1 cellular context compared by ENCODE assay signal in the genomic region with DNA sequence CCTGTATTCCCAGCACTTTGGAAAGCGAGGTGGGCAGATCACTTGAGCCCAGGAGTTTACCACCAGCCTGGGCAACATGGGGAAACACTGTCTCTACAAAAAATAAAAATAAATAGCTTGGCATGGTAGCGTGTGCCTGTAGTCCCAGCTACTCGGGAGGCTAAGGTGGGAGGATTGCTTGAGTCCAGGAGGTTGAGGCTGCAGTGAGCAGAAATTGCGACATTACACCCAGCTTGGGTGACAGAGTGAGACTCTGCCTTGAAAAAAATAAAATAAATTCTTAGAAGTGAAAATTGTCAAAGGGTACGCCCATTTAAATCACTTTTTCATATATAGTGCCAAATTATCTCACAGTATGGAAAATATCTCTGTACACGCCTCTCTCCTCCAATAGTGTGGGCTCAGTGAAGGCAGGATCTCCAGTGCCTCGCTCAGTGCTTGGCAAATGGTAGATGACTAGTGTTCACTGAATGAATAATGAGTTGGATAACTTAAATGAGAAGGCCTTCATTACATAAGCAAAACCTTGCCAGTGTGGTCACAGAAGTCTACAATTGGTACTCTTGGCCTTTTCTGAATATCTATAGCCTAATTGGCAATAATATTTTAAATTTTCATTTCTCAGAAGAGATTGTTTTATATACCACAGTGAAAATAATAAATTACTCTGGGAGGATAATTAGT.
TF ChIP-seq lines count a peak whose summit lies in the region.

No MANE protein-coding gene starts in this region.

TF ChIP-seq in A549, 52 proteins besides CTCF, POLR2A, EP300 and RAD21 (continued from another document):
- TF ChIP-seq, protein P1, sequence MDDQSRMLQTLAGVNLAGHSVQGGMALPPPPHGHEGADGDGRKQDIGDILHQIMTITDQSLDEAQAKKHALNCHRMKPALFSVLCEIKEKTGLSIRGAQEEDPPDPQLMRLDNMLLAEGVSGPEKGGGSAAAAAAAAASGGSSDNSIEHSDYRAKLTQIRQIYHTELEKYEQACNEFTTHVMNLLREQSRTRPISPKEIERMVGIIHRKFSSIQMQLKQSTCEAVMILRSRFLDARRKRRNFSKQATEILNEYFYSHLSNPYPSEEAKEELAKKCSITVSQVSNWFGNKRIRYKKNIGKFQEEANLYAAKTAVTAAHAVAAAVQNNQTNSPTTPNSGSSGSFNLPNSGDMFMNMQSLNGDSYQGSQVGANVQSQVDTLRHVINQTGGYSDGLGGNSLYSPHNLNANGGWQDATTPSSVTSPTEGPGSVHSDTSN (IDR thresholded peaks at IDR 0.05) = no peak
- TF ChIP-seq RNF2 (IDR thresholded peaks at IDR 0.05; ENCODE audit: borderline replicate concordance, low read depth) = no peak
- TF ChIP-seq, protein P2, sequence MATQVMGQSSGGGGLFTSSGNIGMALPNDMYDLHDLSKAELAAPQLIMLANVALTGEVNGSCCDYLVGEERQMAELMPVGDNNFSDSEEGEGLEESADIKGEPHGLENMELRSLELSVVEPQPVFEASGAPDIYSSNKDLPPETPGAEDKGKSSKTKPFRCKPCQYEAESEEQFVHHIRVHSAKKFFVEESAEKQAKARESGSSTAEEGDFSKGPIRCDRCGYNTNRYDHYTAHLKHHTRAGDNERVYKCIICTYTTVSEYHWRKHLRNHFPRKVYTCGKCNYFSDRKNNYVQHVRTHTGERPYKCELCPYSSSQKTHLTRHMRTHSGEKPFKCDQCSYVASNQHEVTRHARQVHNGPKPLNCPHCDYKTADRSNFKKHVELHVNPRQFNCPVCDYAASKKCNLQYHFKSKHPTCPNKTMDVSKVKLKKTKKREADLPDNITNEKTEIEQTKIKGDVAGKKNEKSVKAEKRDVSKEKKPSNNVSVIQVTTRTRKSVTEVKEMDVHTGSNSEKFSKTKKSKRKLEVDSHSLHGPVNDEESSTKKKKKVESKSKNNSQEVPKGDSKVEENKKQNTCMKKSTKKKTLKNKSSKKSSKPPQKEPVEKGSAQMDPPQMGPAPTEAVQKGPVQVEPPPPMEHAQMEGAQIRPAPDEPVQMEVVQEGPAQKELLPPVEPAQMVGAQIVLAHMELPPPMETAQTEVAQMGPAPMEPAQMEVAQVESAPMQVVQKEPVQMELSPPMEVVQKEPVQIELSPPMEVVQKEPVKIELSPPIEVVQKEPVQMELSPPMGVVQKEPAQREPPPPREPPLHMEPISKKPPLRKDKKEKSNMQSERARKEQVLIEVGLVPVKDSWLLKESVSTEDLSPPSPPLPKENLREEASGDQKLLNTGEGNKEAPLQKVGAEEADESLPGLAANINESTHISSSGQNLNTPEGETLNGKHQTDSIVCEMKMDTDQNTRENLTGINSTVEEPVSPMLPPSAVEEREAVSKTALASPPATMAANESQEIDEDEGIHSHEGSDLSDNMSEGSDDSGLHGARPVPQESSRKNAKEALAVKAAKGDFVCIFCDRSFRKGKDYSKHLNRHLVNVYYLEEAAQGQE (IDR thresholded peaks at IDR 0.05) = no peak
- TF ChIP-seq EHF (CRISPR knock-in tag; IDR thresholded peaks at IDR 0.05) = no peak
- TF ChIP-seq NFE2L2 (conservative IDR thresholded peaks at IDR 0.05; ENCODE audit: low read length) = no peak
- no peak for TF ChIP-seq HEYL (CRISPR knock-in tag; IDR thresholded peaks at IDR 0.05)
- no peak for TF ChIP-seq JUN (IDR thresholded peaks at IDR 0.05)
- no peak for TF ChIP-seq NPAS2 (CRISPR knock-in tag; IDR thresholded peaks at IDR 0.05; ENCODE audit: borderline replicate concordance)
- TF ChIP-seq ZSCAN20 (CRISPR knock-in tag; IDR thresholded peaks at IDR 0.05) = no peak
